18 cellular contexts compared by ENCODE assay signal in genomic region chr9:78778314-78778713, GRCh38.
DNase-seq lines count a peak whose midpoint lies in the region; ATAC-seq, FAIRE-seq and TF ChIP-seq lines count a peak whose summit lies in the region.
"Had no signal": no experiment of that assay in that cellular context is flagged by ENCODE, and none has a peak within 500 bp of the region (broad histone marks: within the 10 kb centered on the region; RNA-seq: fewer than 3 reads in every experiment).

No MANE protein-coding gene starts in this region.

- H3K4me2 ChIP-seq in A549, result no peak overlapping the region
- H3K4me2 ChIP-seq in mesenchymal stem cell (ENCODE audit: low read length, poor library complexity, severe bottlenecking), result no peak overlapping the region
- no peak overlapping the region for H3K4me2 ChIP-seq in neuronal stem cell (ENCODE audit: insufficient read depth, low read length, poor library complexity, severe bottlenecking)

- no peak overlapping the region for H3K4me3 ChIP-seq in A549
- H3K4me3 ChIP-seq in SK-N-MC, result no peak overlapping the region
- no peak overlapping the region for H3K4me3 ChIP-seq in mesenchymal stem cell (ENCODE audit: insufficient read depth in 1 of 2, low read depth in 1 of 2, low read length in 2 of 2)
- no peak overlapping the region for H3K4me3 ChIP-seq in neuronal stem cell (ENCODE audit: low read length in 2 of 2)
- H3K4me3 ChIP-seq: GM23248 had no signal

- no peak for TF ChIP-seq POLR2A in A549 (IDR thresholded peaks at IDR 0.05; ENCODE audit: low read length)

- H3K23ac ChIP-seq in mesenchymal stem cell (ENCODE audit: low read length in 2 of 2) (no peak overlapping the region), neuronal stem cell (ENCODE audit: low read depth, low read length, poor library complexity) (no peak overlapping the region)

- 79% methylated on average over 3 of the region's 3 CpGs for WGBS in A549 (ENCODE audit: missing lambda C conversion rate)
- WGBS in mesenchymal stem cell, result 87% methylated on average over 2 of the region's 3 CpGs
- no CpG with 5 or more reads among the region's 3 CpGs for WGBS in neuronal stem cell (ENCODE audit: extremely low coverage in 2 of 2, insufficient read length in 2 of 2, insufficient replicate concordance in 1 of 2), 2 donors

- peak overlapping the region; percentile 63 for H2AK5ac ChIP-seq in mesenchymal stem cell (ENCODE audit: low read length, severe bottlenecking)
- no peak overlapping the region for H2AK5ac ChIP-seq in neuronal stem cell (ENCODE audit: low read depth, low read length)

- POLR2A ChIA-PET in A549 (lab: Yijun Ruan, JAX), result no interaction called here

- H2BK15ac ChIP-seq in mesenchymal stem cell (ENCODE audit: low read depth, poor library complexity, severe bottlenecking) (no peak overlapping the region), neuronal stem cell (ENCODE audit: low read length) (no peak overlapping the region)

- H2BK120ac ChIP-seq in mesenchymal stem cell (ENCODE audit: low read depth, low read length) (no peak overlapping the region), neuronal stem cell (ENCODE audit: low read depth, low read length) (no peak overlapping the region)

- FAIRE-seq in A549 (lab: Jason Lieb, UNC), result no peak
- FAIRE-seq: D721Med, GM12891, H54 had no signal

- no peak overlapping the region for H3K27ac ChIP-seq in A549
- peak overlapping the region; percentile 19; the same call in 1 of the 2 replicates for H3K27ac ChIP-seq in SK-N-MC
- H3K27ac ChIP-seq in mesenchymal stem cell (ENCODE audit: low read length, poor library complexity, severe bottlenecking), result peak overlapping the region; percentile 78
- peak overlapping the region; percentile 40 for H3K27ac ChIP-seq in neuronal stem cell (replicated peaks; ENCODE audit: low read length)
- H3K27ac ChIP-seq: GM23248 had no signal

- TF ChIP-seq EP300 in A549 (IDR thresholded peaks at IDR 0.05), result no peak

- H3K4ac ChIP-seq in mesenchymal stem cell (ENCODE audit: low read depth in 1 of 2, low read length in 2 of 2) (no peak overlapping the region), neuronal stem cell (ENCODE audit: low read length) (no peak overlapping the region)

- H4K8ac ChIP-seq in mesenchymal stem cell (ENCODE audit: low read length) (no peak overlapping the region), neuronal stem cell (ENCODE audit: low read depth, low read length) (no peak overlapping the region)

- ATAC-seq in A549 (no peak), HG03354 (IDR thresholded peaks at IDR 0.05; ENCODE audit: poor library complexity, severe bottlenecking, unreplicated experiment) (no peak), HG02981 (IDR thresholded peaks at IDR 0.05; ENCODE audit: unreplicated experiment) (no peak)

- no peaks in the 10 kb centered on the region for H3K79me1 ChIP-seq in mesenchymal stem cell (replicated peaks; ENCODE audit: low read length, poor library complexity, severe bottlenecking)
- no peaks in the 10 kb centered on the region for H3K79me1 ChIP-seq in neuronal stem cell (ENCODE audit: low read depth, low read length)

- CTCF ChIA-PET in A549 (lab: Yijun Ruan, JAX), result interaction anchor here (0.5 to 1.5 kb wide), 4 partner anchors 12 to 351 kb away, joined by 3 read pairs; no protein-coding TSS in a partner anchor

- H3K18ac ChIP-seq in mesenchymal stem cell (ENCODE audit: low read depth in 1 of 2, low read length in 2 of 2) (no peak overlapping the region), neuronal stem cell (ENCODE audit: low read length) (no peak overlapping the region)

- TF ChIP-seq RAD21 in A549 (conservative IDR thresholded peaks at IDR 0.05 in 1 of 2, IDR thresholded peaks at IDR 0.05 in 1 of 2), result no peak

- no peak overlapping the region for H3K14ac ChIP-seq in mesenchymal stem cell (ENCODE audit: low read length in 2 of 2)
- H3K14ac ChIP-seq in neuronal stem cell (ENCODE audit: low read length), result no peak overlapping the region

- H2AFZ ChIP-seq in mesenchymal stem cell (ENCODE audit: low read depth, low read length) (no peak overlapping the region), neuronal stem cell (ENCODE audit: low read length) (peak overlapping the region; percentile 57)
- H2AFZ ChIP-seq: GM23248 had no signal

- no peak overlapping the region for H2BK12ac ChIP-seq in mesenchymal stem cell (ENCODE audit: low read length in 2 of 2)
- no peak overlapping the region for H2BK12ac ChIP-seq in neuronal stem cell (ENCODE audit: low read length)

- H3K36me3 ChIP-seq in SK-N-MC (ENCODE audit: insufficient read depth, low read length), result no peaks in the 10 kb centered on the region
- no peaks in the 10 kb centered on the region for H3K36me3 ChIP-seq in mesenchymal stem cell (ENCODE audit: control insufficient read depth in 1 of 2, insufficient read depth in 2 of 2, low read depth in 1 of 2, low read length in 2 of 2)
- no peaks in the 10 kb centered on the region for H3K36me3 ChIP-seq in neuronal stem cell (replicated peaks in 1 of 2; ENCODE audit: control insufficient read depth in 2 of 2, insufficient read depth in 2 of 2, low read length in 2 of 2)
- H3K36me3 ChIP-seq: BE2C had no signal

- no peak for TF ChIP-seq CTCF in A549 (IDR thresholded peaks at IDR 0.05)

- H3K9ac ChIP-seq in SK-N-MC (ENCODE audit: insufficient read length) (no peak overlapping the region), mesenchymal stem cell (ENCODE audit: low read length) (no peak overlapping the region), neuronal stem cell (ENCODE audit: low read depth, low read length, poor library complexity) (no peak overlapping the region)
- H3K9ac ChIP-seq: GM23248 had no signal

- no peak overlapping the region for H4K91ac ChIP-seq in mesenchymal stem cell (ENCODE audit: low read length)
- H4K91ac ChIP-seq in neuronal stem cell (ENCODE audit: low read depth, low read length, poor library complexity), result no peak overlapping the region

- no peaks in the 10 kb centered on the region for H3K4me1 ChIP-seq in A549
- peaks cover 5% of the 10 kb centered on the region for H3K4me1 ChIP-seq in mesenchymal stem cell (ENCODE audit: control insufficient read depth, insufficient read depth, low read depth, low read length)
- H3K4me1 ChIP-seq in neuronal stem cell (ENCODE audit: control insufficient read depth in 2 of 2, insufficient read depth in 1 of 2, low read depth in 1 of 2, low read length in 2 of 2), result peaks cover 9 to 20% of the 10 kb centered on the region in 2 donors

- H3K9me3 ChIP-seq in A549 (no peaks in the 10 kb centered on the region), SK-N-MC (ENCODE audit: low read depth, low read length) (no peaks in the 10 kb centered on the region), mesenchymal stem cell (ENCODE audit: control insufficient read depth, low read length) (no peaks in the 10 kb centered on the region), neuronal stem cell (replicated peaks in 1 of 2; ENCODE audit: control insufficient read depth in 2 of 2, insufficient read depth in 1 of 2, low read depth in 1 of 2, low read length in 2 of 2) (no peaks in the 10 kb centered on the region)
- H3K9me3 ChIP-seq: BE2C had no signal

- H3K27me3 ChIP-seq in mesenchymal stem cell (ENCODE audit: control insufficient read depth in 1 of 2, insufficient read depth in 1 of 2, low read length in 2 of 2), result no peaks in the 10 kb centered on the region
- no peaks in the 10 kb centered on the region for H3K27me3 ChIP-seq in neuronal stem cell (ENCODE audit: control insufficient read depth in 3 of 3, insufficient read depth in 3 of 3, low read depth in 1 of 3, low read length in 3 of 3)
- H3K27me3 ChIP-seq: BE2C had no signal

- DNase-seq in A549 (ENCODE audit: low read depth in 1 of 2, low spot score in 1 of 2) (no peak), SK-N-MC (ENCODE audit: low read depth, low spot score) (no peak), mesenchymal stem cell (no peak), neuronal stem cell (ENCODE audit: low spot score) (no peak), cerebellar cortex (ENCODE audit: low spot score) (no peak)
- DNase-seq: 8988T; BE2C; C1 segment of cervical spinal cord; CD4-positive, CD25-positive, alpha-beta regulatory T cell; CD8-positive, alpha-beta memory T cell; COR-L47; GM23248; HCEC 1CT had no signal

- H2BK5ac ChIP-seq in mesenchymal stem cell (ENCODE audit: low read depth, low read length, poor library complexity, severe bottlenecking), result no peak overlapping the region
- H2BK5ac ChIP-seq in neuronal stem cell (ENCODE audit: low read length), result no peak overlapping the region

TF ChIP-seq in A549, 52 proteins besides CTCF, POLR2A, EP300 and RAD21:
- no peak for TF ChIP-seq KDM1A (IDR thresholded peaks at IDR 0.05; ENCODE audit: low read depth)
- TF ChIP-seq CEBPB (IDR thresholded peaks at IDR 0.05), result no peak
- no peak for TF ChIP-seq RFX5 (IDR thresholded peaks at IDR 0.05)
- no peak for TF ChIP-seq MAZ (IDR thresholded peaks at IDR 0.05; ENCODE audit: borderline replicate concordance, low read depth, low read length)
- peak; percentile 93 for TF ChIP-seq MAFK (IDR thresholded peaks at IDR 0.05; ENCODE audit: partially characterized antibody)

Comparison
In these comparisons a context has a peak if more than half of its experiments do, and no peak if none do; other contexts are left out.
1. H3K27ac ChIP-seq: peak in SK-N-MC (single experiment), mesenchymal stem cell (single experiment) and neuronal stem cell (single experiment); none in A549 (0 of 2).